In genomic region chr2:233983445-233983844, GRCh38 we compare ENCODE assay signal across 24 cellular contexts.
A peak's percentile ranks its signal among the peaks of the same experiment; 100 is the strongest.
DNase-seq lines count a peak whose midpoint lies in the region; TF ChIP-seq lines count a peak whose summit lies in the region.
"Had no signal": no experiment of that assay in that cellular context is flagged by ENCODE, and none has a peak within 500 bp of the region (broad histone marks: within the 10 kb centered on the region; RNA-seq: fewer than 3 reads in every experiment).

No MANE protein-coding gene starts in this region.

- 83 to 85% methylated on average over 6 of the region's 6 CpGs for WGBS in thyroid gland, 2 donors

- H3K27me3 Mint-ChIP-seq in MCF 10A (ENCODE audit: insufficient read depth, unreplicated experiment) (no peaks in the 10 kb centered on the region), neural progenitor cell (ENCODE audit: insufficient read depth, low read depth) (peaks cover 7% of the 10 kb centered on the region)
- H3K27me3 Mint-ChIP-seq: CD4-positive, alpha-beta memory T cell had no signal

- H3F3A ChIP-seq in neural progenitor cell (ENCODE audit: low read depth): no peaks in the 10 kb centered on the region

- H4K20me1 ChIP-seq in fibroblast of lung (ENCODE audit: control insufficient read depth, extremely low read depth, insufficient read depth, low read length) (no peaks in the 10 kb centered on the region), neural progenitor cell (ENCODE audit: low read depth) (no peaks in the 10 kb centered on the region)

- H3K9me3 ChIP-seq in breast epithelium: no peaks in the 10 kb centered on the region
- no peaks in the 10 kb centered on the region for H3K9me3 ChIP-seq in fibroblast of lung (ENCODE audit: control insufficient read depth, insufficient read depth, low read depth, low read length)
- no peaks in the 10 kb centered on the region for H3K9me3 ChIP-seq in neural progenitor cell (ENCODE audit: low read depth)
- no peaks in the 10 kb centered on the region for H3K9me3 ChIP-seq in thyroid gland

- CTCF ChIA-PET in MCF 10A (lab: Yijun Ruan, JAX): no interaction called here
- CTCF ChIA-PET in RWPE1 (lab: Yijun Ruan, JAX): no interaction called here

- H3K27ac ChIP-seq in breast epithelium (peak overlapping the region; percentile 61 to 87), RWPE1 (peak overlapping the region; percentile 75; the same call in 1 of the 2 replicates), fibroblast of lung (ENCODE audit: insufficient read depth, low read length) (peak overlapping the region; percentile 87), neural progenitor cell (no peak overlapping the region), thyroid gland (no peak overlapping the region)

- H2AFZ ChIP-seq in fibroblast of lung (ENCODE audit: low read length) (no peak overlapping the region), neural progenitor cell (replicated peaks) (no peak overlapping the region)

- no peaks in the 10 kb centered on the region for H3K4me1 ChIP-seq in breast epithelium
- H3K4me1 ChIP-seq in fibroblast of lung (ENCODE audit: control insufficient read depth, extremely low read depth, insufficient read depth, low read length): peaks cover 23% of the 10 kb centered on the region
- no peaks in the 10 kb centered on the region for H3K4me1 ChIP-seq in neural progenitor cell
- no peaks in the 10 kb centered on the region for H3K4me1 ChIP-seq in thyroid gland

- H3K9me3 Mint-ChIP-seq in MCF 10A (ENCODE audit: unreplicated experiment) (peaks cover 9% of the 10 kb centered on the region), neural progenitor cell (peaks cover 24% of the 10 kb centered on the region)

- H3K4me1 Mint-ChIP-seq in MCF 10A (ENCODE audit: insufficient read depth, unreplicated experiment) (peaks cover 17% of the 10 kb centered on the region), neural progenitor cell (peaks cover 7% of the 10 kb centered on the region)

- H3K27me3 ChIP-seq in breast epithelium (no peaks in the 10 kb centered on the region), fibroblast of lung (ENCODE audit: control insufficient read depth, insufficient read depth, low read length) (no peaks in the 10 kb centered on the region), neural progenitor cell (no peaks in the 10 kb centered on the region), thyroid gland (no peaks in the 10 kb centered on the region)

- DNase-seq in breast epithelium (ENCODE audit: low spot score in 2 of 2) (no peak), MCF 10A (ENCODE audit: unreplicated experiment) (no peak), RWPE1 (ENCODE audit: low spot score) (no peak), fibroblast of lung (ENCODE audit: low read depth in 2 of 2) (no peak), foreskin fibroblast (no peak), neural progenitor cell (ENCODE audit: low spot score) (no peak), thyroid gland (no peak), NOMO-1 treated with dmso at 0.1 percent for 144 hours (lab: John Stamatoyannopoulos, UW; ENCODE audit: unreplicated experiment) (no peak)
- DNase-seq: C1 segment of cervical spinal cord; CD4-positive, alpha-beta memory T cell; COR-L47; DMS53; H7; Karpas-422; NCI-H1092 treated with DMSO at 0.1 percent for 48 hours; NCI-H1436; NCI-H187; NCI-H2081 treated with DMSO at 0.1 percent for 48 hours; NCI-H2171; NCI-H345; NCI-H524 treated with DMSO at 0.1 percent for 48 hours; NCI-H774; NK-92 treated with Interleukin-12 subunit alpha and Interleukin-12 subunit beta, amount 100 ng/mL, for 24 hours; SIG-M5 had no signal

- intact Hi-C loops in breast epithelium (cut with DNase I; ENCODE audit: low total_unique reads) (no loop called here), MCF 10A (cut with micrococcal nuclease) (loop anchor here (2.0 kb wide), 1 partner anchor 149 kb away; no protein-coding TSS in a partner anchor), thyroid gland (cut with DNase I) (no loop called here)

- H3K4me2 ChIP-seq in fibroblast of lung (ENCODE audit: extremely low read depth, insufficient read depth, low read length) (no peak overlapping the region), neural progenitor cell (no peak overlapping the region)

- no peak overlapping the region for H3K4me3 ChIP-seq in breast epithelium
- H3K4me3 ChIP-seq in fibroblast of lung (replicated peaks in 1 of 4; ENCODE audit: control extremely low read depth in 1 of 4, insufficient read depth in 1 of 4, low read depth in 3 of 4, low read length in 4 of 4): no peak overlapping the region
- H3K4me3 ChIP-seq in foreskin fibroblast (ENCODE audit: low read depth in 1 of 2, low read length in 2 of 2): no peak overlapping the region
- no peak overlapping the region for H3K4me3 ChIP-seq in neural progenitor cell
- H3K4me3 ChIP-seq in thyroid gland (replicated peaks in 1 of 3): no peak overlapping the region

- H3K4me3 Mint-ChIP-seq in MCF 10A (ENCODE audit: unreplicated experiment) (no peak overlapping the region), neural progenitor cell (no peak overlapping the region)
- H3K4me3 Mint-ChIP-seq: CD4-positive, alpha-beta memory T cell had no signal

- TF ChIP-seq POLR2A in breast epithelium (IDR thresholded peaks at IDR 0.05) (no peak), thyroid gland (IDR thresholded peaks at IDR 0.05) (no peak)

- H3K79me2 ChIP-seq in fibroblast of lung (ENCODE audit: control insufficient read depth, insufficient read depth, low read length) (no peaks in the 10 kb centered on the region), neural progenitor cell (ENCODE audit: low read depth) (no peaks in the 10 kb centered on the region)

- H3K36me3 Mint-ChIP-seq in MCF 10A (ENCODE audit: insufficient read depth, unreplicated experiment) (no peaks in the 10 kb centered on the region), neural progenitor cell (peaks cover 6% of the 10 kb centered on the region)

- POLR2A ChIA-PET in MCF 10A (lab: Yijun Ruan, JAX) (no interaction called here), RWPE1 (lab: Yijun Ruan, JAX; ENCODE audit: low non-redundant PET) (no interaction called here)

- no TSS peak for BruUV-seq in MCF 10A (replicated peaks; lab: Mats Ljungman, UMichigan)

- no peaks in the 10 kb centered on the region for H3K36me3 ChIP-seq in breast epithelium
- no peaks in the 10 kb centered on the region for H3K36me3 ChIP-seq in fibroblast of lung (ENCODE audit: control insufficient read depth, insufficient read depth, low read length)
- H3K36me3 ChIP-seq in neural progenitor cell: no peaks in the 10 kb centered on the region
- H3K36me3 ChIP-seq in thyroid gland: no peaks in the 10 kb centered on the region

- no peak for TF ChIP-seq CTCF in breast epithelium (IDR thresholded peaks at IDR 0.05)
- TF ChIP-seq CTCF in MCF 10A (IDR thresholded peaks at IDR 0.05; ENCODE audit: unreplicated experiment): no peak
- no peak for TF ChIP-seq CTCF in RWPE1 (conservative IDR thresholded peaks at IDR 0.05; ENCODE audit: low read depth)
- TF ChIP-seq CTCF in fibroblast of lung (conservative IDR thresholded peaks at IDR 0.05 in 1 of 2, IDR thresholded peaks at IDR 0.05 in 1 of 2; ENCODE audit: low read depth in 1 of 2, low read length in 2 of 2): no peak
- TF ChIP-seq CTCF in foreskin fibroblast (IDR thresholded peaks at IDR 0.05; ENCODE audit: low read depth, low read length): no peak
- no peak for TF ChIP-seq CTCF in neural progenitor cell (IDR thresholded peaks at IDR 0.05)
- TF ChIP-seq CTCF in thyroid gland (IDR thresholded peaks at IDR 0.05): no peak

- H3K9ac ChIP-seq in fibroblast of lung (ENCODE audit: insufficient read depth, low read length) (no peak overlapping the region), neural progenitor cell (no peak overlapping the region)

- H3K27ac Mint-ChIP-seq in MCF 10A (ENCODE audit: low read depth, unreplicated experiment) (no peak overlapping the region), neural progenitor cell (no peak overlapping the region)

Comparison
In these comparisons a context has a peak if more than half of its experiments do, and no peak if none do; other contexts are left out.
1. H3K27ac ChIP-seq: peak in breast epithelium (2 of 2), RWPE1 (single experiment) and fibroblast of lung (single experiment); none in neural progenitor cell (single experiment) and thyroid gland (0 of 3).